Comparison of ENCODE assay signal across 1 cellular context in genomic region chr19:5340637-5341447, GRCh38.
TF ChIP-seq lines count a peak whose summit lies in the region.

PTPRS (minus strand) TSS chr19:5340812; CDS start chr19:5286140, 54,672 bp downstream.

TF ChIP-seq in HepG2, 621 proteins besides CTCF, POLR2A, EP300 and RAD21 (continued from another document and continues in another):
- TF ChIP-seq ZNF407 (CRISPR knock-in tag; IDR thresholded peaks at IDR 0.05; ENCODE audit: not compliant biosample characterization) (peak; percentile 99), HOXA9 (CRISPR knock-in tag; IDR thresholded peaks at IDR 0.05; ENCODE audit: borderline replicate concordance) (peak; percentile 99), PRPF4 (IDR thresholded peaks at IDR 0.05; ENCODE audit: low read depth, low read length, poor library complexity, severe bottlenecking) (no peak), TERF1 (CRISPR knock-in tag; IDR thresholded peaks at IDR 0.05) (peak; percentile 99), SP140L (CRISPR knock-in tag; IDR thresholded peaks at IDR 0.05; ENCODE audit: borderline replicate concordance) (peak; percentile 72; the same call in 1 of the 2 replicates), ZNF558 (CRISPR knock-in tag; IDR thresholded peaks at IDR 0.05; ENCODE audit: borderline replicate concordance) (peak; percentile 100; the same call in 1 of the 2 replicates), SNAPC4 (CRISPR knock-in tag; IDR thresholded peaks at IDR 0.05) (peak; percentile 63; the same call in 1 of the 2 replicates), TFAP4 (IDR thresholded peaks at IDR 0.05; ENCODE audit: borderline replicate concordance, low read depth) (no peak), RBM22 (optimal IDR thresholded peaks at IDR 0.05; ENCODE audit: low read length) (no peak), ZNF33B (CRISPR knock-in tag; IDR thresholded peaks at IDR 0.05) (peak; percentile 99), ZNF256 (CRISPR knock-in tag; conservative IDR thresholded peaks at IDR 0.05) (peak; percentile 95), PTBP1 (IDR thresholded peaks at IDR 0.05; ENCODE audit: low read depth, low read length, poor library complexity, severe bottlenecking) (no peak), ELF1 (CRISPR knock-in tag; IDR thresholded peaks at IDR 0.05) (no peak), MIXL1 (CRISPR knock-in tag; IDR thresholded peaks at IDR 0.05) (peak; percentile 92), FOXK1 (CRISPR knock-in tag; IDR thresholded peaks at IDR 0.05; ENCODE audit: borderline replicate concordance, low read depth) (peak; percentile 55; the same call in 1 of the 2 replicates), POGK (CRISPR knock-in tag; conservative IDR thresholded peaks at IDR 0.05) (peak; percentile 99), NFE2L2 (IDR thresholded peaks at IDR 0.05; ENCODE audit: low read length) (no peak), HMGXB4 (CRISPR knock-in tag; IDR thresholded peaks at IDR 0.05; ENCODE audit: borderline replicate concordance in 1 of 2, low read depth in 1 of 2) (peak; percentile 60 to 62; a peak in 3 of 4 replicates), HOXA7 (CRISPR knock-in tag; IDR thresholded peaks at IDR 0.05) (peak; percentile 89), GMEB2 (CRISPR knock-in tag; IDR thresholded peaks at IDR 0.05; ENCODE audit: low read depth) (no peak), RFXANK (CRISPR knock-in tag; IDR thresholded peaks at IDR 0.05) (0 out of 2 replicates have a peak, but pooled peaks have one; percentile 65), E2F1 (CRISPR knock-in tag; IDR thresholded peaks at IDR 0.05) (peak; percentile 46; the same call in 1 of the 2 replicates), ZNF629 (CRISPR knock-in tag; conservative IDR thresholded peaks at IDR 0.05) (0 out of 2 replicates have a peak, but pooled peaks have one; percentile 48), ZSCAN9 (CRISPR knock-in tag; IDR thresholded peaks at IDR 0.05; ENCODE audit: borderline replicate concordance) (peak; percentile 99), ZNF605 (CRISPR knock-in tag; IDR thresholded peaks at IDR 0.05) (peak; percentile 99), TSC22D2 (CRISPR knock-in tag; IDR thresholded peaks at IDR 0.05; ENCODE audit: borderline replicate concordance) (peak; percentile 97; the same call in 1 of the 2 replicates), GATA4 (IDR thresholded peaks at IDR 0.05; ENCODE audit: borderline replicate concordance, low read depth) (no peak), TRIM24 (CRISPR knock-in tag; IDR thresholded peaks at IDR 0.05) (no peak), MAX (IDR thresholded peaks at IDR 0.05) (peak; percentile 100), ZSCAN20 (CRISPR knock-in tag; IDR thresholded peaks at IDR 0.05; ENCODE audit: borderline replicate concordance) (peak; percentile 98)
